ENCODE assay signal across 18 cellular contexts in the genomic region with DNA sequence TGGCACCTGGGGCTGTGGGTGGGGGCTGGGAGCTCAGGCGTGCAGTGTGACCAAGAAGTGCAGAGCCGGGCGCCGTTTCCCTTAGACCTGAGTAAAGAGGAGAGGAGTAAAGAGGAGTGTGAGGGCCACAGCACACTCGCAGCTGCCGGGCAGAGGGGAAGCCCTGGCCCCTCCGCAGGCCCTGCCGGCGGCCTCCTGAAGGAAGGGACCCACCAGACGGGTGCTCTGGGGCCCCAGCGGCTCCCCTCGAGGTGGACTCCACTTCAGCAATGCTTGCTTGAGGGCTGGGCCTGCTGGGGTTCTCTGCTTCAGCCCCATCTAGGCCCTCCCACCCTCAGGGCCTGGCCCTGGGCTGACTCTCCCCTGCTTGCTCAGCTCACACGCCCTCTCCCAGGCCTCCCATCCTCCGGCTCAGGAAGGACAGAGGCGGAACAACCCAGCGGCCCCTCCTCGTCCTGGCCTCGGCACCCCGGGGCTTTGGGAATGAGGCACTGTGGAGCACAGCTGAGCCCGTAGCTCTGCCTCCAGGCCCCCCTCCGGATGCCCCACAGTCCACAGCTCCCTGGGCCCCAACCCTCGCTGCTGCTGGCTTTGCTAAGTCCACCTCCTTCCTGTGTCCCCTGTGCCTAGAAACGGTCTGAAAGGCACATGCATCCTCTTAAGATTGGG.
"Had no signal": no experiment of that assay in that cellular context is flagged by ENCODE, and none has a peak within 500 bp of the region (broad histone marks: within the 10 kb centered on the region; RNA-seq: fewer than 3 reads in every experiment).

No MANE protein-coding gene starts in this region.

- H3K27me3 Mint-ChIP-seq: central memory CD8-positive, alpha-beta T cell had no signal

- H3K27ac ChIP-seq: body of pancreas, coronary artery, prostate gland, vagina had no signal

- H3K27me3 ChIP-seq: body of pancreas, vagina had no signal

- H3K36me3 Mint-ChIP-seq: activated CD8-positive, alpha-beta memory T cell treated with anti-CD3 and anti-CD28 coated beads, Interleukin-2, amount 10 ng/mL, durations not matched to agents 7 days and 5 days; activated naive CD8-positive, alpha-beta T cell treated with anti-CD3 and anti-CD28 coated beads for 36 hours had no signal

- H3K9me3 ChIP-seq: body of pancreas, prostate gland, vagina had no signal

- H3K36me3 ChIP-seq: prostate gland, vagina had no signal

- FAIRE-seq: TTC549 had no signal

- DNase-seq: activated CD4-positive, alpha-beta memory T cell treated with anti-CD3 and anti-CD28 coated beads, Interleukin-2, amount 10 ng/mL, durations not matched to agents 7 days and 5 days; activated CD4-positive, alpha-beta T cell treated with anti-CD3 and anti-CD28 coated beads for 36 hours; activated CD8-positive, alpha-beta memory T cell treated with anti-CD3 and anti-CD28 coated beads, Interleukin-2, amount 10 ng/mL, durations not matched to agents 7 days and 5 days; activated naive CD8-positive, alpha-beta T cell treated with anti-CD3 and anti-CD28 coated beads for 36 hours; amniotic stem cell; body of pancreas; effector memory CD8-positive, alpha-beta T cell; islet precursor cell; midbrain; stimulated activated naive CD8-positive, alpha-beta T cell treated with anti-CD3 and anti-CD28 coated beads, Interleukin-15, Interleukin-2, amounts not matched to agents 100 U/mL and 50 U/mL, for 24 hours; trophoblast cell had no signal

- H3K27ac Mint-ChIP-seq: activated CD4-positive, alpha-beta memory T cell treated with anti-CD3 and anti-CD28 coated beads, Interleukin-2, amount 10 ng/mL, durations not matched to agents 7 days and 5 days; activated CD4-positive, alpha-beta T cell treated with anti-CD3 and anti-CD28 coated beads for 36 hours; activated CD8-positive, alpha-beta memory T cell treated with anti-CD3 and anti-CD28 coated beads, Interleukin-2, amount 10 ng/mL, durations not matched to agents 7 days and 5 days; activated naive CD8-positive, alpha-beta T cell treated with anti-CD3 and anti-CD28 coated beads for 36 hours; effector memory CD8-positive, alpha-beta T cell; nephron had no signal

- H3K4me3 ChIP-seq: body of pancreas, coronary artery, lung, prostate gland, vagina had no signal

- H3K4me1 Mint-ChIP-seq: activated CD4-positive, alpha-beta memory T cell treated with anti-CD3 and anti-CD28 coated beads, Interleukin-2, amount 10 ng/mL, durations not matched to agents 7 days and 5 days; activated CD4-positive, alpha-beta T cell treated with anti-CD3 and anti-CD28 coated beads for 36 hours; activated CD8-positive, alpha-beta memory T cell treated with anti-CD3 and anti-CD28 coated beads, Interleukin-2, amount 10 ng/mL, durations not matched to agents 7 days and 5 days; activated naive CD8-positive, alpha-beta T cell treated with anti-CD3 and anti-CD28 coated beads for 36 hours; central memory CD8-positive, alpha-beta T cell had no signal

- H3K4me3 Mint-ChIP-seq: activated CD4-positive, alpha-beta memory T cell treated with anti-CD3 and anti-CD28 coated beads, Interleukin-2, amount 10 ng/mL, durations not matched to agents 7 days and 5 days; activated CD4-positive, alpha-beta T cell treated with anti-CD3 and anti-CD28 coated beads for 36 hours; activated CD8-positive, alpha-beta memory T cell treated with anti-CD3 and anti-CD28 coated beads, Interleukin-2, amount 10 ng/mL, durations not matched to agents 7 days and 5 days; activated naive CD8-positive, alpha-beta T cell treated with anti-CD3 and anti-CD28 coated beads for 36 hours; central memory CD8-positive, alpha-beta T cell; effector memory CD8-positive, alpha-beta T cell; nephron had no signal

- H3K4me1 ChIP-seq: body of pancreas, prostate gland, vagina had no signal

- H3K9me3 Mint-ChIP-seq: activated naive CD8-positive, alpha-beta T cell treated with anti-CD3 and anti-CD28 coated beads for 36 hours; central memory CD8-positive, alpha-beta T cell; effector memory CD8-positive, alpha-beta T cell; nephron had no signal
